ENCODE assay signal across 1 cellular context in genomic region chr17:50478391-50479361, GRCh38.
TF ChIP-seq lines count a peak whose summit lies in the region.

Gene RSAD1, plus strand, starts transcription at chr17:50478860. Its CDS starts 25 bp downstream, at chr17:50478885.

TF ChIP-seq in SK-N-SH, 30 proteins besides CTCF, POLR2A, EP300 and RAD21 (continued from another document):
- peak; percentile 43; the same call in 1 of the 2 replicates for TF ChIP-seq USF1 (IDR thresholded peaks at IDR 0.05; ENCODE audit: borderline replicate concordance, low read depth)
- TF ChIP-seq TCF12 (IDR thresholded peaks at IDR 0.05) = no peak; the same call in 1 of the 2 replicates
- peak; percentile 90 for TF ChIP-seq POLR2AphosphoS5 (IDR thresholded peaks at IDR 0.05; ENCODE audit: low read depth, low read length)
- TF ChIP-seq SIN3A (IDR thresholded peaks at IDR 0.05; ENCODE audit: borderline replicate concordance, low read depth, low read length) = peak; percentile 88; the same call in 1 of the 2 replicates
- no peak; the same call in 1 of the 2 replicates for TF ChIP-seq FOSL2 (IDR thresholded peaks at IDR 0.05; ENCODE audit: borderline replicate concordance, low read depth)
- TF ChIP-seq NFIC (IDR thresholded peaks at IDR 0.05; ENCODE audit: borderline replicate concordance) = no peak
- TF ChIP-seq MAX (IDR thresholded peaks at IDR 0.05; ENCODE audit: low read depth) = peak; percentile 71
- peak; percentile 87 for TF ChIP-seq CHD2 (IDR thresholded peaks at IDR 0.05; ENCODE audit: low read length, partially characterized antibody)
- peak; percentile 34; the same call in 1 of the 2 replicates for TF ChIP-seq PBX3 (IDR thresholded peaks at IDR 0.05)
- no peak for TF ChIP-seq FOXJ3 (CRISPR knock-in tag; IDR thresholded peaks at IDR 0.05)
- TF ChIP-seq ZBTB33 (IDR thresholded peaks at IDR 0.05; ENCODE audit: borderline replicate concordance, low read depth) = peak; percentile 46; the same call in 1 of the 2 replicates
- TF ChIP-seq TAF1 (IDR thresholded peaks at IDR 0.05; ENCODE audit: borderline replicate concordance, low read depth, low read length) = peak; percentile 84; the same call in 1 of the 2 replicates
- no peak; the same call in none of the 2 replicates for TF ChIP-seq RFX5 (IDR thresholded peaks at IDR 0.05; ENCODE audit: low read length)
